1 cellular context compared by ENCODE assay signal in the genomic region with DNA sequence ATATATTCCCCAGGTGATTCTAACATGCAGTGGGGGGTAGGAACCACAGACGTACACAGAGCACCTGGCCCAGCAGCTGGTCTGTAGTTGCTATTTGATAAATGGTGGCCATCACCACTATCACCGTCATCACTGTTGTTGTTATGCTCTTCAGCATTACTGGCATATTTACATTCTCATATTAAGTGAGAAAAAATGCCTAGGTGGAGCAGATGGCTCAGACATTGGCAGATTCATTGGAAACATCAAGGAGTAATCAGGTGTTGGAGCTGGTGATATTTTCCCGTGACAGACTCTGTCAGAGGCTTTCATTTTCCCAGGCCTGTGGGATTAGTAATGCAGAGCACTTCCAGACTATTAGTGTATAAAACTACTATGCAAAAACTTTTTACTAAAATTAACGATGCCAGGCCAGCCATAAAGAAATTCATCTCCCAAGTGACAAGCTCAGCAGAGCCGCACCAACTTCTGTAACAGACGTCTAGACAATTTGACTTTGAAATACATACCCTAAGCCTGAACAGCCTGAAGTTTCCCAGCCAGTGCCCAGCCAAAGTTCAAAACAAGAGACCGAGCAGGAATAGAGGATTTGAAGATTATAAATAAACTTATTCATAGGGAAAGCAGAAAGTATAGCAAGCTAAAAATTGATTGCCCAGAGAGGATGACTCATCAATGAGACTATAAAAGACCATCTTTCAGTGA.
TF ChIP-seq lines count a peak whose summit lies in the region.

No MANE protein-coding gene starts in this region.

TF ChIP-seq in WTC11, 78 proteins besides CTCF, POLR2A, EP300 and RAD21:
- TF ChIP-seq, protein P1, sequence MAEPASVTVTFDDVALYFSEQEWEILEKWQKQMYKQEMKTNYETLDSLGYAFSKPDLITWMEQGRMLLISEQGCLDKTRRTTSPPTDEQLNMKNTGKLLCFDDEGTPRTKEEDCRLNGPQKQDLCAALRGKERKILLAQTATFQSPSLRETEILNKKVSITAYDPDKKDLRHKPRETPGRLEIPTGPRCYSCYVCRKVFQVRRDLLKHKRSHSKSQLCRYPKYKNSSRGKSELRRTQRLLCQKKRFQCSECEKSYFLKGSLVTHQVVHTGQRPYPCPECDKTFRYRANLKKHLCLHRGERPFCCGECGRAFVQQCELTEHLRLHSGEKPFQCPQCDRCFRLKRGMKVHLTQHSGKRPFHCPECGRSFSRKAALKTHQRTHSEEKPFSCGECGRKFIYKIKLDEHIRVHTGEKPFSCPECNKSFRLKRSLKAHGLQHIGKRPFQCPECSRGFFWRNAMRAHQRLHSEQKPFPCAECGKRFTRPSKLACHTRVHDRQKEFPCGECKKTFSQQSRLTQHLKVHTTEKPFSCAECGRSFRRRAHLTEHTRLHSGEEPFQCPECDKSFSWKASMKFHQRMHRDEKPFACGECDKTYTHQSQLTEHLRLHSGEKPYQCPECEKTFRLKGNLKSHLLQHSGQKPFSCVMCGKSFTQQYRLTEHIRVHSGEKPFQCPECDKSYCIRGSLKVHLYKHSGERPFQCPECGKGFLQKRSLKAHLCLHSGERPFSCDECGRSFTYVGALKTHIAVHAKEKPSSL (CRISPR knock-in tag; conservative IDR thresholded peaks at IDR 0.05) = no peak
- TF ChIP-seq ZNF317 (CRISPR knock-in tag; IDR thresholded peaks at IDR 0.05; ENCODE audit: borderline replicate concordance, low read depth) = no peak
- TF ChIP-seq KAT7 (CRISPR knock-in tag; IDR thresholded peaks at IDR 0.05; ENCODE audit: borderline replicate concordance) = no peak
- TF ChIP-seq, protein P2, sequence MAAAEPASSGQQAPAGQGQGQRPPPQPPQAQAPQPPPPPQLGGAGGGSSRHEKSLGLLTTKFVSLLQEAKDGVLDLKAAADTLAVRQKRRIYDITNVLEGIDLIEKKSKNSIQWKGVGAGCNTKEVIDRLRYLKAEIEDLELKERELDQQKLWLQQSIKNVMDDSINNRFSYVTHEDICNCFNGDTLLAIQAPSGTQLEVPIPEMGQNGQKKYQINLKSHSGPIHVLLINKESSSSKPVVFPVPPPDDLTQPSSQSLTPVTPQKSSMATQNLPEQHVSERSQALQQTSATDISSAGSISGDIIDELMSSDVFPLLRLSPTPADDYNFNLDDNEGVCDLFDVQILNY (CRISPR knock-in tag; IDR thresholded peaks at IDR 0.05) = no peak
- no peak for TF ChIP-seq RORB (CRISPR knock-in tag; IDR thresholded peaks at IDR 0.05)
- TF ChIP-seq, protein P3, sequence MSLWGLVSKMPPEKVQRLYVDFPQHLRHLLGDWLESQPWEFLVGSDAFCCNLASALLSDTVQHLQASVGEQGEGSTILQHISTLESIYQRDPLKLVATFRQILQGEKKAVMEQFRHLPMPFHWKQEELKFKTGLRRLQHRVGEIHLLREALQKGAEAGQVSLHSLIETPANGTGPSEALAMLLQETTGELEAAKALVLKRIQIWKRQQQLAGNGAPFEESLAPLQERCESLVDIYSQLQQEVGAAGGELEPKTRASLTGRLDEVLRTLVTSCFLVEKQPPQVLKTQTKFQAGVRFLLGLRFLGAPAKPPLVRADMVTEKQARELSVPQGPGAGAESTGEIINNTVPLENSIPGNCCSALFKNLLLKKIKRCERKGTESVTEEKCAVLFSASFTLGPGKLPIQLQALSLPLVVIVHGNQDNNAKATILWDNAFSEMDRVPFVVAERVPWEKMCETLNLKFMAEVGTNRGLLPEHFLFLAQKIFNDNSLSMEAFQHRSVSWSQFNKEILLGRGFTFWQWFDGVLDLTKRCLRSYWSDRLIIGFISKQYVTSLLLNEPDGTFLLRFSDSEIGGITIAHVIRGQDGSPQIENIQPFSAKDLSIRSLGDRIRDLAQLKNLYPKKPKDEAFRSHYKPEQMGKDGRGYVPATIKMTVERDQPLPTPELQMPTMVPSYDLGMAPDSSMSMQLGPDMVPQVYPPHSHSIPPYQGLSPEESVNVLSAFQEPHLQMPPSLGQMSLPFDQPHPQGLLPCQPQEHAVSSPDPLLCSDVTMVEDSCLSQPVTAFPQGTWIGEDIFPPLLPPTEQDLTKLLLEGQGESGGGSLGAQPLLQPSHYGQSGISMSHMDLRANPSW (CRISPR knock-in tag; conservative IDR thresholded peaks at IDR 0.05; ENCODE audit: low read depth) = no peak
- TF ChIP-seq, protein P4, sequence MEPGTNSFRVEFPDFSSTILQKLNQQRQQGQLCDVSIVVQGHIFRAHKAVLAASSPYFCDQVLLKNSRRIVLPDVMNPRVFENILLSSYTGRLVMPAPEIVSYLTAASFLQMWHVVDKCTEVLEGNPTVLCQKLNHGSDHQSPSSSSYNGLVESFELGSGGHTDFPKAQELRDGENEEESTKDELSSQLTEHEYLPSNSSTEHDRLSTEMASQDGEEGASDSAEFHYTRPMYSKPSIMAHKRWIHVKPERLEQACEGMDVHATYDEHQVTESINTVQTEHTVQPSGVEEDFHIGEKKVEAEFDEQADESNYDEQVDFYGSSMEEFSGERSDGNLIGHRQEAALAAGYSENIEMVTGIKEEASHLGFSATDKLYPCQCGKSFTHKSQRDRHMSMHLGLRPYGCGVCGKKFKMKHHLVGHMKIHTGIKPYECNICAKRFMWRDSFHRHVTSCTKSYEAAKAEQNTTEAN (CRISPR knock-in tag; IDR thresholded peaks at IDR 0.05) = no peak
- no peak for TF ChIP-seq HMGA2 (CRISPR knock-in tag; IDR thresholded peaks at IDR 0.05)
- no peak for TF ChIP-seq TCF7 (CRISPR knock-in tag; IDR thresholded peaks at IDR 0.05; ENCODE audit: low read depth)
- no peak for TF ChIP-seq ZNF138 (CRISPR knock-in tag; conservative IDR thresholded peaks at IDR 0.05)
